Comparison of ENCODE assay signal across 32 cellular contexts in the genomic region with DNA sequence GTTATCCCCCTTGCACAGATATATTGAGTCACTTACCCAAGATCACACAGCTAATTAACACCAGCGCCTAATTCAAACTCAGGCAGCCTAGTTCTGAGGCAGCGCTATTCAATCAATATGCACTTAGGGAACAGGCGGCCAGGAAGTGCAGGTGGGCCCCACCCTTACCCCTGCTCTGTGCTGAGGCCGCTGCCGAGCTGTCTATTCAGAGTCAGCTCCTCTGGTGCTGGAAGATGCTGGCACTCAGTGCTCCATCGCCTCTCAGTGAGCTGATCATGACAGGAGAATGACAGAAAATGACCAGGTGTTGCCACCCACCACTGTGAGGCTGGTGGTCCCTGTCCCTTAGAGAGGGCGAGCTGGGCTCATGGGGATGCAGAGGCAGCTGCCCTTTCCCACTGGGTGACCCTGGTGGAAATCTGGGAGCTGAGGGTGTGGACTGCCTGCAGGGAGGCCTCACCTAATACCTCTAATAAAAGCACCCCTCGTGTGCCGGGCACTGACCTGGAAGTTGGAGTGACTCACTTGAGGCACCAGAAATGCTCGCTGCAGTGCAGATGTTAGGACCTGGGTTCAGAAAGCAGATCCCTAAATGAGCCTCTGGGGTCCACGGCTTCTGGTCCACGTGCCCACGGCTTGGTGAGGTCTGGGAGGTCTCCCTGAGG. TPM values are rescaled to one million over a fixed set of nuclear protein-coding genes. Genes with fewer than 3 reads are reported as not detected.
DNase-seq lines count a peak whose midpoint lies in the region; ATAC-seq and TF ChIP-seq lines count a peak whose summit lies in the region.
"Had no signal": no experiment of that assay in that cellular context is flagged by ENCODE, and none has a peak within 500 bp of the region (broad histone marks: within the 10 kb centered on the region; RNA-seq: fewer than 3 reads in every experiment).

No MANE protein-coding gene starts in this region.

- peak overlapping the region; percentile 8 for H3K27ac Mint-ChIP-seq in activated CD4-positive, alpha-beta memory T cell treated with anti-CD3 and anti-CD28 coated beads, Interleukin-2, amount 10 ng/mL, durations not matched to agents 7 days and 5 days
- no peak overlapping the region for H3K27ac Mint-ChIP-seq in activated CD4-positive, alpha-beta memory T cell treated with anti-CD3 and anti-CD28 coated beads for 36 hours
- H3K27ac Mint-ChIP-seq: activated B cell treated with CpG ODN at 0.5 μM for 24 hours; activated CD4-positive, alpha-beta T cell treated with anti-CD3 and anti-CD28 coated beads, Interleukin-2, amount 10 ng/mL, durations not matched to agents 7 days and 5 days; activated naive CD8-positive, alpha-beta T cell treated with anti-CD3 and anti-CD28 coated beads, Interleukin-2, amount 50 U/mL, for 24 hours; CD8-positive, alpha-beta T cell; HFFc6 had no signal

- H2AFZ ChIP-seq in Karpas-422 (ENCODE audit: low read length), result no peak overlapping the region

- H3K4me2 ChIP-seq in Karpas-422 (ENCODE audit: low read depth, low read length, poor library complexity, severe bottlenecking), result no peak overlapping the region
- H3K4me2 ChIP-seq: A549 had no signal

- peak; percentile 26 for DNase-seq in activated CD4-positive, alpha-beta memory T cell treated with anti-CD3 and anti-CD28 coated beads, Interleukin-2, amount 10 ng/mL, durations not matched to agents 7 days and 5 days
- DNase-seq in activated CD4-positive, alpha-beta memory T cell treated with anti-CD3 and anti-CD28 coated beads for 36 hours, result no peak
- DNase-seq in RWPE2 (ENCODE audit: low spot score), result peak; percentile 39
- peak; percentile 59 for DNase-seq in mesenteric fat pad (ENCODE audit: low spot score)
- DNase-seq in aorta, result peak; percentile 39 to 63
- no peak for DNase-seq in Karpas-422
- no peak for DNase-seq in NCI-H82 treated with DMSO at 0.1 percent for 48 hours (lab: John Stamatoyannopoulos, UW; ENCODE audit: unreplicated experiment)
- DNase-seq: activated B cell treated with CpG ODN at 0.5 μM for 24 hours; activated CD4-positive, alpha-beta T cell treated with anti-CD3 and anti-CD28 coated beads, Interleukin-2, amount 10 ng/mL, durations not matched to agents 7 days and 5 days; activated naive CD4-positive, alpha-beta T cell; activated naive CD8-positive, alpha-beta T cell treated with anti-CD3 and anti-CD28 coated beads, Interleukin-2, amount 50 U/mL, for 24 hours; activated T-cell treated with anti-CD3 and anti-CD28 coated beads, Interleukin-2, amount 50 U/mL, for 48 hours; CD8-positive, alpha-beta T cell; dermis blood vessel endothelial cell; EL; foreskin fibroblast; GOT3; heart right ventricle; HFFc6; kidney; natural killer cell; NCI-H1105 treated with DMSO at 0.1 percent for 48 hours; NCI-H2029; NCI-H774; ovary; retina; small intestine; stimulated activated naive CD4-positive, alpha-beta T cell had no signal

- intact Hi-C loops in activated CD4-positive, alpha-beta memory T cell treated with anti-CD3 and anti-CD28 coated beads for 36 hours (cut with micrococcal nuclease), result no loop called here
- intact Hi-C loops in aorta (cut with DNase I), result no loop called here

- POLR2A ChIA-PET in activated CD4-positive, alpha-beta memory T cell treated with anti-CD3 and anti-CD28 coated beads, Interleukin-2, amount 10 ng/mL, durations not matched to agents 7 days and 5 days (lab: Charles Lee), result interaction anchor here (0.9 kb wide), 1 partner anchor 14 kb away, joined by 3 read pairs; no protein-coding TSS in a partner anchor
- POLR2A ChIA-PET in activated CD4-positive, alpha-beta memory T cell treated with anti-CD3 and anti-CD28 coated beads for 36 hours (lab: Charles Lee), result no interaction called here

- no peaks in the 10 kb centered on the region for H3K4me1 ChIP-seq in RWPE2 (ENCODE audit: insufficient read depth, poor library complexity, severe bottlenecking)
- no peaks in the 10 kb centered on the region for H3K4me1 ChIP-seq in aorta (ENCODE audit: control insufficient read depth in 1 of 2, insufficient read depth in 2 of 2, low read length in 2 of 2)
- H3K4me1 ChIP-seq in Karpas-422 (ENCODE audit: low read length), result peaks cover 44% of the 10 kb centered on the region
- H3K4me1 ChIP-seq: A549, SJSA1 had no signal

- H3K9me2 ChIP-seq in Karpas-422 (replicated peaks; ENCODE audit: insufficient read depth, low read length), result no peaks in the 10 kb centered on the region

- no peak overlapping the region for H3K4me3 Mint-ChIP-seq in activated CD4-positive, alpha-beta memory T cell treated with anti-CD3 and anti-CD28 coated beads, Interleukin-2, amount 10 ng/mL, durations not matched to agents 7 days and 5 days
- no peak overlapping the region for H3K4me3 Mint-ChIP-seq in activated CD4-positive, alpha-beta memory T cell treated with anti-CD3 and anti-CD28 coated beads for 36 hours
- H3K4me3 Mint-ChIP-seq: activated B cell treated with CpG ODN at 0.5 μM for 24 hours; activated CD4-positive, alpha-beta T cell treated with anti-CD3 and anti-CD28 coated beads, Interleukin-2, amount 10 ng/mL, durations not matched to agents 7 days and 5 days; activated naive CD8-positive, alpha-beta T cell treated with anti-CD3 and anti-CD28 coated beads, Interleukin-2, amount 50 U/mL, for 24 hours; CD8-positive, alpha-beta T cell; HFFc6; natural killer cell had no signal

- H3K9ac ChIP-seq in Karpas-422 (ENCODE audit: low read length), result no peak overlapping the region

- H3K9me3 ChIP-seq in RWPE2 (ENCODE audit: severe bottlenecking) (no peaks in the 10 kb centered on the region), aorta (ENCODE audit: control insufficient read depth, low read length) (no peaks in the 10 kb centered on the region), Karpas-422 (ENCODE audit: low read length) (no peaks in the 10 kb centered on the region)
- H3K9me3 ChIP-seq: A549, esophagus muscularis mucosa, heart right ventricle, ovary, SJSA1 had no signal

- H3K4me1 Mint-ChIP-seq in activated CD4-positive, alpha-beta memory T cell treated with anti-CD3 and anti-CD28 coated beads, Interleukin-2, amount 10 ng/mL, durations not matched to agents 7 days and 5 days, result peaks cover 38% of the 10 kb centered on the region
- H3K4me1 Mint-ChIP-seq in activated CD4-positive, alpha-beta memory T cell treated with anti-CD3 and anti-CD28 coated beads for 36 hours (ENCODE audit: low read depth), result no peaks in the 10 kb centered on the region
- H3K4me1 Mint-ChIP-seq: activated B cell treated with CpG ODN at 0.5 μM for 24 hours; activated naive CD8-positive, alpha-beta T cell treated with anti-CD3 and anti-CD28 coated beads, Interleukin-2, amount 50 U/mL, for 24 hours had no signal

- ATAC-seq in RWPE2 (ENCODE audit: low read depth) (no peak), aorta (ENCODE audit: low FRiP score) (no peak), HG03442 (IDR thresholded peaks at IDR 0.05; ENCODE audit: unreplicated experiment) (no peak)
- ATAC-seq: A549; activated naive CD8-positive, alpha-beta T cell treated with anti-CD3 and anti-CD28 coated beads, Interleukin-2, amount 50 U/mL, for 24 hours; CD8-positive, alpha-beta T cell; heart right ventricle; natural killer cell had no signal

- H3K36me3 ChIP-seq in RWPE2 (ENCODE audit: low read depth) (no peaks in the 10 kb centered on the region), aorta (ENCODE audit: control insufficient read depth in 1 of 2, insufficient read depth in 2 of 2, low read length in 1 of 2) (no peaks in the 10 kb centered on the region), Karpas-422 (ENCODE audit: insufficient read depth, low read length) (no peaks in the 10 kb centered on the region)
- H3K36me3 ChIP-seq: esophagus muscularis mucosa, heart right ventricle, ovary, SJSA1 had no signal

- H3K4me3 ChIP-seq in RWPE2 (ENCODE audit: severe bottlenecking) (no peak overlapping the region), aorta (ENCODE audit: low read length in 2 of 2) (no peak overlapping the region), Karpas-422 (ENCODE audit: low read length) (no peak overlapping the region)
- H3K4me3 ChIP-seq: A549, esophagus muscularis mucosa, heart right ventricle, ovary, SJSA1 had no signal

- WGBS in aorta, 2 donors, result 87 to 89% methylated on average over 13 of the region's 13 CpGs

- CTCF ChIA-PET in activated CD4-positive, alpha-beta memory T cell treated with anti-CD3 and anti-CD28 coated beads, Interleukin-2, amount 10 ng/mL, durations not matched to agents 7 days and 5 days (lab: Charles Lee), result no interaction called here
- CTCF ChIA-PET in activated CD4-positive, alpha-beta memory T cell treated with anti-CD3 and anti-CD28 coated beads for 36 hours (lab: Charles Lee), result no interaction called here

- no peaks in the 10 kb centered on the region for H3K27me3 Mint-ChIP-seq in activated CD4-positive, alpha-beta memory T cell treated with anti-CD3 and anti-CD28 coated beads, Interleukin-2, amount 10 ng/mL, durations not matched to agents 7 days and 5 days
- H3K27me3 Mint-ChIP-seq in activated CD4-positive, alpha-beta memory T cell treated with anti-CD3 and anti-CD28 coated beads for 36 hours, result no peaks in the 10 kb centered on the region
- H3K27me3 Mint-ChIP-seq: activated CD4-positive, alpha-beta T cell treated with anti-CD3 and anti-CD28 coated beads, Interleukin-2, amount 10 ng/mL, durations not matched to agents 7 days and 5 days; activated naive CD8-positive, alpha-beta T cell treated with anti-CD3 and anti-CD28 coated beads, Interleukin-2, amount 50 U/mL, for 24 hours had no signal

- H3K27me3 ChIP-seq in RWPE2 (ENCODE audit: insufficient read depth, poor library complexity, severe bottlenecking) (no peaks in the 10 kb centered on the region), aorta (ENCODE audit: control insufficient read depth in 1 of 2, insufficient read depth in 2 of 2, low read length in 1 of 2) (no peaks in the 10 kb centered on the region), Karpas-422 (ENCODE audit: low read length) (no peaks in the 10 kb centered on the region)
- H3K27me3 ChIP-seq: esophagus muscularis mucosa, heart right ventricle, ovary, SJSA1 had no signal

- H3K79me2 ChIP-seq in Karpas-422 (ENCODE audit: low read length), result no peaks in the 10 kb centered on the region

- no peak for TF ChIP-seq CTCF in RWPE2 (IDR thresholded peaks at IDR 0.05; ENCODE audit: poor library complexity, severe bottlenecking)

- H3K27ac ChIP-seq in RWPE2 (ENCODE audit: poor library complexity, severe bottlenecking) (no peak overlapping the region), aorta (ENCODE audit: low read depth in 1 of 2, low read length in 2 of 2) (no peak overlapping the region), Karpas-422 (ENCODE audit: low read length) (no peak overlapping the region)
- H3K27ac ChIP-seq: A549, esophagus muscularis mucosa, ovary, SJSA1 had no signal

- no peaks in the 10 kb centered on the region for H3K36me3 Mint-ChIP-seq in activated CD4-positive, alpha-beta memory T cell treated with anti-CD3 and anti-CD28 coated beads, Interleukin-2, amount 10 ng/mL, durations not matched to agents 7 days and 5 days (ENCODE audit: low read depth)
- no peaks in the 10 kb centered on the region for H3K36me3 Mint-ChIP-seq in activated CD4-positive, alpha-beta memory T cell treated with anti-CD3 and anti-CD28 coated beads for 36 hours
- H3K36me3 Mint-ChIP-seq: CD8-positive, alpha-beta T cell; natural killer cell had no signal

- no peaks in the 10 kb centered on the region for H3K9me3 Mint-ChIP-seq in activated CD4-positive, alpha-beta memory T cell treated with anti-CD3 and anti-CD28 coated beads, Interleukin-2, amount 10 ng/mL, durations not matched to agents 7 days and 5 days
- no peaks in the 10 kb centered on the region for H3K9me3 Mint-ChIP-seq in activated CD4-positive, alpha-beta memory T cell treated with anti-CD3 and anti-CD28 coated beads for 36 hours
- H3K9me3 Mint-ChIP-seq: activated B cell treated with CpG ODN at 0.5 μM for 24 hours; activated CD4-positive, alpha-beta T cell treated with anti-CD3 and anti-CD28 coated beads, Interleukin-2, amount 10 ng/mL, durations not matched to agents 7 days and 5 days; activated naive CD8-positive, alpha-beta T cell treated with anti-CD3 and anti-CD28 coated beads, Interleukin-2, amount 50 U/mL, for 24 hours; CD8-positive, alpha-beta T cell; HFFc6; natural killer cell had no signal

- H4K20me1 ChIP-seq in Karpas-422 (ENCODE audit: insufficient read depth, low read depth, low read length), result no peaks in the 10 kb centered on the region

RNA-seq across cellular contexts. Expression of gene CD93, which starts 42.5 kb away (rescaled TPM):
- 1 to 10 TPM; 5.1 to 5.6 TPM for total RNA-seq in activated CD4-positive, alpha-beta memory T cell treated with anti-CD3 and anti-CD28 coated beads, Interleukin-2, amount 10 ng/mL, durations not matched to agents 7 days and 5 days
- total RNA-seq in activated CD4-positive, alpha-beta memory T cell treated with anti-CD3 and anti-CD28 coated beads for 36 hours, result 1 to 10 TPM; 1.8 to 1.9 TPM
- total RNA-seq in mesenteric fat pad (105 TPM), aorta (100 to 1,000 TPM; 123 to 160 TPM)
- 1 to 10 TPM; 5.7 to 8.4 TPM for polyA plus RNA-seq in aorta
- total RNA-seq in Karpas-422 (2014; rRNA removed; shearing (Covaris generic); ENCODE audit: low replicate concordance), result not detected in 2 replicates
- total RNA-seq: activated B cell treated with CpG ODN at 0.5 μM for 24 hours, HFFc6, SJSA1 had no signal
- polyA plus RNA-seq: A549 had no signal

Comparison
In these comparisons a context has a peak if more than half of its experiments do, and no peak if none do; other contexts are left out.
1. DNase-seq: peak in activated CD4-positive, alpha-beta memory T cell treated with anti-CD3 and anti-CD28 coated beads, Interleukin-2, amount 10 ng/mL, durations not matched to agents 7 days and 5 days (single experiment), RWPE2 (single experiment), mesenteric fat pad (single experiment) and aorta (2 of 2); none in activated CD4-positive, alpha-beta memory T cell treated with anti-CD3 and anti-CD28 coated beads for 36 hours (single experiment), Karpas-422 (single experiment) and NCI-H82 treated with DMSO at 0.1 percent for 48 hours (single experiment).
2. RNA of gene CD93, which starts 42.5 kb away (total RNA-seq): 123 to 160 TPM in aorta and 105 TPM in mesenteric fat pad (single experiment); 5.1 to 5.6 TPM in activated CD4-positive, alpha-beta memory T cell treated with anti-CD3 and anti-CD28 coated beads, Interleukin-2, amount 10 ng/mL, durations not matched to agents 7 days and 5 days, 1.8 to 1.9 TPM in activated CD4-positive, alpha-beta memory T cell treated with anti-CD3 and anti-CD28 coated beads for 36 hours and not detected in Karpas-422; every median in the first group is over 10 times any median in the second.